ENCODE assay signal across 1 cellular context in the genomic region with DNA sequence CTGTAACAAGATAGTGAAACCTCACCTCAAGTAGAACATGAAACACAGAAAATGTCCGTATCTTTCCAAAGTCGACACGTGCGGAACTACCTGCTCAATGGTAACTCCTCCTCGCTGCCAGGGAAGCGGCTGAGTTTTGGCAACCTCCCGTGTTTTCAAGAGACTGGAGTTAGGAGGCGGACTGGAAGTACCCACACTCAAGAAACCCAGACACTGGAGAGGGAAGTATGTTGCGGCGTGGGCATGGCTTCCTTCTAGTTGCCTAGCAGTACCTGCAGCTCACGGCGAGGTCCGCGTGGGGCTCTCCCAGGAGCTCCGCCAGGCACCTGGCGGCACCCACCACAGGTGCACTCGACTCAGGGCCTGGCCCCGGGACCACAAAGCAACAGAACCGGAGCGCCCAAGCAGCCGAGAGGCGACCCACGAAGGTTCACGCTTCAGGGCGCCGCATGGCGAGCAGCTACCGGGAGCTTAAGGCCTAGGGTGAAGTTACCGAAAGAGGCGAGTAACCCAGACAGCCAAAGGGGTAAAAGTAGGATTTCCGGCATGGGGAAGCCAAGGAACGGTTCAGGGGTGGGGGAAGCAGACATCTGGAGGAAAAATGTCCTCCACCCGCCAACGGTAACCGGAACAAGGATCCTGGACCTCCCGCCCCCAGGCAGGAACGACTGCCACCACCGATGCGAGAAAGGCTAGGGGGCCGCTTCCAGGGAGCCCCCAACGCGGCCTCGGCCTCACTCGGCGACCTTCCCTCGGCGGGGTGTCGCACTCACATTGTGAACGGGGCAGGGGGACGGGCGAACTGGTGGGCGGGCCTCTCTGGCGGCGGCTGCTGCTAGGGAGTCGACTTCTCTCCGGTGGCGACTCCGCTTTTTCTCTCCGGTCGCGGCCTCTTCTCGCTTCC.
TF ChIP-seq lines count a peak whose summit lies in the region.

No MANE protein-coding gene starts in this region.

TF ChIP-seq in HepG2, 621 proteins besides CTCF, POLR2A, EP300 and RAD21 (continued from another document and continues in another):
- TF ChIP-seq, protein P1, sequence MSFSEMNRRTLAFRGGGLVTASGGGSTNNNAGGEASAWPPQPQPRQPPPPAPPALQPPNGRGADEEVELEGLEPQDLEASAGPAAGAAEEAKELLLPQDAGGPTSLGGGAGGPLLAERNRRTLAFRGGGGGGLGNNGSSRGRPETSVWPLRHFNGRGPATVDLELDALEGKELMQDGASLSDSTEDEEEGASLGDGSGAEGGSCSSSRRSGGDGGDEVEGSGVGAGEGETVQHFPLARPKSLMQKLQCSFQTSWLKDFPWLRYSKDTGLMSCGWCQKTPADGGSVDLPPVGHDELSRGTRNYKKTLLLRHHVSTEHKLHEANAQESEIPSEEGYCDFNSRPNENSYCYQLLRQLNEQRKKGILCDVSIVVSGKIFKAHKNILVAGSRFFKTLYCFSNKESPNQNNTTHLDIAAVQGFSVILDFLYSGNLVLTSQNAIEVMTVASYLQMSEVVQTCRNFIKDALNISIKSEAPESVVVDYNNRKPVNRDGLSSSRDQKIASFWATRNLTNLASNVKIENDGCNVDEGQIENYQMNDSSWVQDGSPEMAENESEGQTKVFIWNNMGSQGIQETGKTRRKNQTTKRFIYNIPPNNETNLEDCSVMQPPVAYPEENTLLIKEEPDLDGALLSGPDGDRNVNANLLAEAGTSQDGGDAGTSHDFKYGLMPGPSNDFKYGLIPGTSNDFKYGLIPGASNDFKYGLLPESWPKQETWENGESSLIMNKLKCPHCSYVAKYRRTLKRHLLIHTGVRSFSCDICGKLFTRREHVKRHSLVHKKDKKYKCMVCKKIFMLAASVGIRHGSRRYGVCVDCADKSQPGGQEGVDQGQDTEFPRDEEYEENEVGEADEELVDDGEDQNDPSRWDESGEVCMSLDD (CRISPR knock-in tag; IDR thresholded peaks at IDR 0.05; ENCODE audit: borderline replicate concordance), result peak; percentile 44; the same call in 1 of the 2 replicates
- TF ChIP-seq, protein P2, sequence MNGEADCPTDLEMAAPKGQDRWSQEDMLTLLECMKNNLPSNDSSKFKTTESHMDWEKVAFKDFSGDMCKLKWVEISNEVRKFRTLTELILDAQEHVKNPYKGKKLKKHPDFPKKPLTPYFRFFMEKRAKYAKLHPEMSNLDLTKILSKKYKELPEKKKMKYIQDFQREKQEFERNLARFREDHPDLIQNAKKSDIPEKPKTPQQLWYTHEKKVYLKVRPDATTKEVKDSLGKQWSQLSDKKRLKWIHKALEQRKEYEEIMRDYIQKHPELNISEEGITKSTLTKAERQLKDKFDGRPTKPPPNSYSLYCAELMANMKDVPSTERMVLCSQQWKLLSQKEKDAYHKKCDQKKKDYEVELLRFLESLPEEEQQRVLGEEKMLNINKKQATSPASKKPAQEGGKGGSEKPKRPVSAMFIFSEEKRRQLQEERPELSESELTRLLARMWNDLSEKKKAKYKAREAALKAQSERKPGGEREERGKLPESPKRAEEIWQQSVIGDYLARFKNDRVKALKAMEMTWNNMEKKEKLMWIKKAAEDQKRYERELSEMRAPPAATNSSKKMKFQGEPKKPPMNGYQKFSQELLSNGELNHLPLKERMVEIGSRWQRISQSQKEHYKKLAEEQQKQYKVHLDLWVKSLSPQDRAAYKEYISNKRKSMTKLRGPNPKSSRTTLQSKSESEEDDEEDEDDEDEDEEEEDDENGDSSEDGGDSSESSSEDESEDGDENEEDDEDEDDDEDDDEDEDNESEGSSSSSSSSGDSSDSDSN (CRISPR knock-in tag; IDR thresholded peaks at IDR 0.05), result peak; percentile 80
- no peak for TF ChIP-seq RCOR2 (CRISPR knock-in tag; IDR thresholded peaks at IDR 0.05)
- TF ChIP-seq, protein P3, sequence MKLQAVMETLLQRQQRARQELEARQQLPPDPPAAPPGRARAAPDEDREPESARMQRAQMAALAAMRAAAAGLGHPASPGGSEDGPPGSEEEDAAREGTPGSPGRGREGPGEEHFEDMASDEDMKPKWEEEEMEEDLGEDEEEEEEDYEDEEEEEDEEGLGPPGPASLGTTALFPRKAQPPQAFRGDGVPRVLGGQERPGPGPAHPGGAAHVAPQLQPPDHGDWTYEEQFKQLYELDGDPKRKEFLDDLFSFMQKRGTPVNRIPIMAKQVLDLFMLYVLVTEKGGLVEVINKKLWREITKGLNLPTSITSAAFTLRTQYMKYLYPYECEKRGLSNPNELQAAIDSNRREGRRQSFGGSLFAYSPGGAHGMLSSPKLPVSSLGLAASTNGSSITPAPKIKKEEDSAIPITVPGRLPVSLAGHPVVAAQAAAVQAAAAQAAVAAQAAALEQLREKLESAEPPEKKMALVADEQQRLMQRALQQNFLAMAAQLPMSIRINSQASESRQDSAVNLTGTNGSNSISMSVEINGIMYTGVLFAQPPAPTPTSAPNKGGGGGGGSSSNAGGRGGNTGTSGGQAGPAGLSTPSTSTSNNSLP (IDR thresholded peaks at IDR 0.05; ENCODE audit: low read depth, low read length), result no peak
- TF ChIP-seq ZNF776 (CRISPR knock-in tag; IDR thresholded peaks at IDR 0.05), result peak; percentile 60; the same call in 1 of the 2 replicates
- TF ChIP-seq, protein P4, sequence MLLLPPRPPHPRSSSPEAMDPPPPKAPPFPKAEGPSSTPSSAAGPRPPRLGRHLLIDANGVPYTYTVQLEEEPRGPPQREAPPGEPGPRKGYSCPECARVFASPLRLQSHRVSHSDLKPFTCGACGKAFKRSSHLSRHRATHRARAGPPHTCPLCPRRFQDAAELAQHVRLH (CRISPR knock-in tag; IDR thresholded peaks at IDR 0.05; ENCODE audit: borderline replicate concordance, low read depth), result peak; percentile 26; the same call in 1 of the 2 replicates
- TF ChIP-seq MED8 (CRISPR knock-in tag; IDR thresholded peaks at IDR 0.05; ENCODE audit: insufficient replicate concordance), result peak; percentile 30
- TF ChIP-seq PPARG (CRISPR knock-in tag; conservative IDR thresholded peaks at IDR 0.05), result no peak
- TF ChIP-seq, protein P5, sequence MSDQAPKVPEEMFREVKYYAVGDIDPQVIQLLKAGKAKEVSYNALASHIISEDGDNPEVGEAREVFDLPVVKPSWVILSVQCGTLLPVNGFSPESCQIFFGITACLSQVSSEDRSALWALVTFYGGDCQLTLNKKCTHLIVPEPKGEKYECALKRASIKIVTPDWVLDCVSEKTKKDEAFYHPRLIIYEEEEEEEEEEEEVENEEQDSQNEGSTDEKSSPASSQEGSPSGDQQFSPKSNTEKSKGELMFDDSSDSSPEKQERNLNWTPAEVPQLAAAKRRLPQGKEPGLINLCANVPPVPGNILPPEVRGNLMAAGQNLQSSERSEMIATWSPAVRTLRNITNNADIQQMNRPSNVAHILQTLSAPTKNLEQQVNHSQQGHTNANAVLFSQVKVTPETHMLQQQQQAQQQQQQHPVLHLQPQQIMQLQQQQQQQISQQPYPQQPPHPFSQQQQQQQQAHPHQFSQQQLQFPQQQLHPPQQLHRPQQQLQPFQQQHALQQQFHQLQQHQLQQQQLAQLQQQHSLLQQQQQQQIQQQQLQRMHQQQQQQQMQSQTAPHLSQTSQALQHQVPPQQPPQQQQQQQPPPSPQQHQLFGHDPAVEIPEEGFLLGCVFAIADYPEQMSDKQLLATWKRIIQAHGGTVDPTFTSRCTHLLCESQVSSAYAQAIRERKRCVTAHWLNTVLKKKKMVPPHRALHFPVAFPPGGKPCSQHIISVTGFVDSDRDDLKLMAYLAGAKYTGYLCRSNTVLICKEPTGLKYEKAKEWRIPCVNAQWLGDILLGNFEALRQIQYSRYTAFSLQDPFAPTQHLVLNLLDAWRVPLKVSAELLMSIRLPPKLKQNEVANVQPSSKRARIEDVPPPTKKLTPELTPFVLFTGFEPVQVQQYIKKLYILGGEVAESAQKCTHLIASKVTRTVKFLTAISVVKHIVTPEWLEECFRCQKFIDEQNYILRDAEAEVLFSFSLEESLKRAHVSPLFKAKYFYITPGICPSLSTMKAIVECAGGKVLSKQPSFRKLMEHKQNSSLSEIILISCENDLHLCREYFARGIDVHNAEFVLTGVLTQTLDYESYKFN (CRISPR knock-in tag; conservative IDR thresholded peaks at IDR 0.05), result no peak
- no peak for TF ChIP-seq ADNP (CRISPR knock-in tag; IDR thresholded peaks at IDR 0.05)
- no peak for TF ChIP-seq MTA3 (CRISPR knock-in tag; IDR thresholded peaks at IDR 0.05)
- no peak for TF ChIP-seq YEATS2 (CRISPR knock-in tag; IDR thresholded peaks at IDR 0.05; ENCODE audit: borderline replicate concordance)
- 0 out of 2 replicates have a peak, but pooled peaks have one; percentile 43 for TF ChIP-seq ZSCAN12 (CRISPR knock-in tag; IDR thresholded peaks at IDR 0.05)
- peak; percentile 3 for TF ChIP-seq XRCC5 (optimal IDR thresholded peaks at IDR 0.05; ENCODE audit: low read length)
- TF ChIP-seq, protein P6, sequence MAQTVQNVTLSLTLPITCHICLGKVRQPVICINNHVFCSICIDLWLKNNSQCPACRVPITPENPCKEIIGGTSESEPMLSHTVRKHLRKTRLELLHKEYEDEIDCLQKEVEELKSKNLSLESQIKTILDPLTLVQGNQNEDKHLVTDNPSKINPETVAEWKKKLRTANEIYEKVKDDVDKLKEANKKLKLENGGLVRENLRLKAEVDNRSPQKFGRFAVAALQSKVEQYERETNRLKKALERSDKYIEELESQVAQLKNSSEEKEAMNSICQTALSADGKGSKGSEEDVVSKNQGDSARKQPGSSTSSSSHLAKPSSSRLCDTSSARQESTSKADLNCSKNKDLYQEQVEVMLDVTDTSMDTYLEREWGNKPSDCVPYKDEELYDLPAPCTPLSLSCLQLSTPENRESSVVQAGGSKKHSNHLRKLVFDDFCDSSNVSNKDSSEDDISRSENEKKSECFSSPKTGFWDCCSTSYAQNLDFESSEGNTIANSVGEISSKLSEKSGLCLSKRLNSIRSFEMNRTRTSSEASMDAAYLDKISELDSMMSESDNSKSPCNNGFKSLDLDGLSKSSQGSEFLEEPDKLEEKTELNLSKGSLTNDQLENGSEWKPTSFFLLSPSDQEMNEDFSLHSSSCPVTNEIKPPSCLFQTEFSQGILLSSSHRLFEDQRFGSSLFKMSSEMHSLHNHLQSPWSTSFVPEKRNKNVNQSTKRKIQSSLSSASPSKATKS (CRISPR knock-in tag; IDR thresholded peaks at IDR 0.05), result no peak
- TF ChIP-seq TOPORS (CRISPR knock-in tag; IDR thresholded peaks at IDR 0.05), result peak; percentile 91; the same call in 1 of the 2 replicates
- TF ChIP-seq, protein P7, sequence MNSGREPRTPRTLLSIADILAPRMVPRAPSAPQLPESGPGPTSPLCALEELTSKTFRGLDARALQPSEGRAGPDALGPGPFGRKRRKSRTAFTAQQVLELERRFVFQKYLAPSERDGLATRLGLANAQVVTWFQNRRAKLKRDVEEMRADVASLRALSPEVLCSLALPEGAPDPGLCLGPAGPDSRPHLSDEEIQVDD (CRISPR knock-in tag; IDR thresholded peaks at IDR 0.05; ENCODE audit: borderline replicate concordance), result no peak
- TF ChIP-seq, protein P8, sequence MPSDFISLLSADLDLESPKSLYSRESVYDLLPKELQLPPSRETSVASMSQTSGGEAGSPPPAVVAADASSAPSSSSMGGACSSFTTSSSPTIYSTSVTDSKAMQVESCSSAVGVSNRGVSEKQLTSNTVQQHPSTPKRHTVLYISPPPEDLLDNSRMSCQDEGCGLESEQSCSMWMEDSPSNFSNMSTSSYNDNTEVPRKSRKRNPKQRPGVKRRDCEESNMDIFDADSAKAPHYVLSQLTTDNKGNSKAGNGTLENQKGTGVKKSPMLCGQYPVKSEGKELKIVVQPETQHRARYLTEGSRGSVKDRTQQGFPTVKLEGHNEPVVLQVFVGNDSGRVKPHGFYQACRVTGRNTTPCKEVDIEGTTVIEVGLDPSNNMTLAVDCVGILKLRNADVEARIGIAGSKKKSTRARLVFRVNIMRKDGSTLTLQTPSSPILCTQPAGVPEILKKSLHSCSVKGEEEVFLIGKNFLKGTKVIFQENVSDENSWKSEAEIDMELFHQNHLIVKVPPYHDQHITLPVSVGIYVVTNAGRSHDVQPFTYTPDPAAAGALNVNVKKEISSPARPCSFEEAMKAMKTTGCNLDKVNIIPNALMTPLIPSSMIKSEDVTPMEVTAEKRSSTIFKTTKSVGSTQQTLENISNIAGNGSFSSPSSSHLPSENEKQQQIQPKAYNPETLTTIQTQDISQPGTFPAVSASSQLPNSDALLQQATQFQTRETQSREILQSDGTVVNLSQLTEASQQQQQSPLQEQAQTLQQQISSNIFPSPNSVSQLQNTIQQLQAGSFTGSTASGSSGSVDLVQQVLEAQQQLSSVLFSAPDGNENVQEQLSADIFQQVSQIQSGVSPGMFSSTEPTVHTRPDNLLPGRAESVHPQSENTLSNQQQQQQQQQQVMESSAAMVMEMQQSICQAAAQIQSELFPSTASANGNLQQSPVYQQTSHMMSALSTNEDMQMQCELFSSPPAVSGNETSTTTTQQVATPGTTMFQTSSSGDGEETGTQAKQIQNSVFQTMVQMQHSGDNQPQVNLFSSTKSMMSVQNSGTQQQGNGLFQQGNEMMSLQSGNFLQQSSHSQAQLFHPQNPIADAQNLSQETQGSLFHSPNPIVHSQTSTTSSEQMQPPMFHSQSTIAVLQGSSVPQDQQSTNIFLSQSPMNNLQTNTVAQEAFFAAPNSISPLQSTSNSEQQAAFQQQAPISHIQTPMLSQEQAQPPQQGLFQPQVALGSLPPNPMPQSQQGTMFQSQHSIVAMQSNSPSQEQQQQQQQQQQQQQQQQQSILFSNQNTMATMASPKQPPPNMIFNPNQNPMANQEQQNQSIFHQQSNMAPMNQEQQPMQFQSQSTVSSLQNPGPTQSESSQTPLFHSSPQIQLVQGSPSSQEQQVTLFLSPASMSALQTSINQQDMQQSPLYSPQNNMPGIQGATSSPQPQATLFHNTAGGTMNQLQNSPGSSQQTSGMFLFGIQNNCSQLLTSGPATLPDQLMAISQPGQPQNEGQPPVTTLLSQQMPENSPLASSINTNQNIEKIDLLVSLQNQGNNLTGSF (CRISPR knock-in tag; IDR thresholded peaks at IDR 0.05), result 0 out of 2 replicates have a peak, but pooled peaks have one; percentile 25
- no peak for TF ChIP-seq ASH2L (IDR thresholded peaks at IDR 0.05; ENCODE audit: insufficient read length, low read depth, low read length)
- TF ChIP-seq ZNF335 (CRISPR knock-in tag; IDR thresholded peaks at IDR 0.05), result no peak
- TF ChIP-seq ZNF75D (CRISPR knock-in tag; IDR thresholded peaks at IDR 0.05; ENCODE audit: borderline replicate concordance), result no peak
- no peak; the same call in 1 of the 2 replicates for TF ChIP-seq DR1 (CRISPR knock-in tag; IDR thresholded peaks at IDR 0.05)
- TF ChIP-seq ZNF572 (CRISPR knock-in tag; IDR thresholded peaks at IDR 0.05), result peak; percentile 85; the same call in 1 of the 2 replicates
- TF ChIP-seq, protein P9, sequence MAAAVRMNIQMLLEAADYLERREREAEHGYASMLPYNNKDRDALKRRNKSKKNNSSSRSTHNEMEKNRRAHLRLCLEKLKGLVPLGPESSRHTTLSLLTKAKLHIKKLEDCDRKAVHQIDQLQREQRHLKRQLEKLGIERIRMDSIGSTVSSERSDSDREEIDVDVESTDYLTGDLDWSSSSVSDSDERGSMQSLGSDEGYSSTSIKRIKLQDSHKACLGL (CRISPR knock-in tag; IDR thresholded peaks at IDR 0.05), result no peak
